In genomic region chr1:148210166-148210565, GRCh38 we compare ENCODE assay signal across 4 cellular contexts. TPM values are rescaled to one million over a fixed set of nuclear protein-coding genes. Genes with fewer than 3 reads are reported as not detected.
DNase-seq lines count a peak whose midpoint lies in the region; ATAC-seq and TF ChIP-seq lines count a peak whose summit lies in the region.
"Not testable (repeated sequence)": the region's sequence is repeated elsewhere in the genome, so short reads cannot be mapped to it uniquely, and the experiment has no call there.

No MANE protein-coding gene starts in this region.

- intact Hi-C loops in heart left ventricle (cut with DNase I); upper lobe of right lung (cut with DNase I): not testable (repeated sequence)

- CTCF ChIA-PET in WTC11 (lab: Charles Lee): not testable (repeated sequence)

- H3K4me2 ChIP-seq in GM23338: not testable (repeated sequence)

- not testable (repeated sequence) for H4K20me1 ChIP-seq in GM23338 (replicated peaks; ENCODE audit: insufficient read depth)

- not testable (repeated sequence) for H3K36me3 ChIP-seq in GM23338 (ENCODE audit: insufficient read depth); heart left ventricle; upper lobe of right lung

- not testable (repeated sequence) for DNase-seq in GM23338 (ENCODE audit: low spot score); WTC11 (ENCODE audit: low spot score); heart left ventricle; upper lobe of right lung

- H3K4me3 ChIP-seq in GM23338, heart left ventricle, upper lobe of right lung: not testable (repeated sequence)

- no CpG with 5 or more reads among the region's 4 CpGs for WGBS in heart left ventricle, 4 donors

- not testable (repeated sequence) for H3F3A ChIP-seq in GM23338 (replicated peaks; ENCODE audit: low read depth)

- H3K27ac Mint-ChIP-seq in GM23338, WTC11: not testable (repeated sequence)

- H3K9me3 Mint-ChIP-seq in GM23338, WTC11: not testable (repeated sequence)

- not testable (repeated sequence) for H3K79me2 ChIP-seq in GM23338 (replicated peaks; ENCODE audit: insufficient read depth)

- H3K27me3 ChIP-seq in GM23338 (ENCODE audit: insufficient read depth); heart left ventricle; upper lobe of right lung: not testable (repeated sequence)

- POLR2A ChIA-PET in WTC11 (lab: Charles Lee): not testable (repeated sequence)

- not testable (repeated sequence) for H3K9me3 ChIP-seq in heart left ventricle, upper lobe of right lung

- H3K27me3 Mint-ChIP-seq in GM23338 (ENCODE audit: insufficient read depth, low read depth, poor library complexity); WTC11 (ENCODE audit: low read depth): not testable (repeated sequence)

- not testable (repeated sequence) for H3K4me3 Mint-ChIP-seq in GM23338, WTC11

- TF ChIP-seq CTCF in GM23338 (conservative IDR thresholded peaks at IDR 0.05; ENCODE audit: low read depth in 2 of 2); WTC11 (IDR thresholded peaks at IDR 0.05); heart left ventricle (IDR thresholded peaks at IDR 0.05); upper lobe of right lung (IDR thresholded peaks at IDR 0.05): not testable (repeated sequence)

- ATAC-seq in GM23338: peak; percentile 50
- peak; percentile 38 for ATAC-seq in WTC11
- ATAC-seq in heart left ventricle: peak; percentile 16 to 59 (median 36)
- peak; percentile 74 for ATAC-seq in upper lobe of right lung

- not testable (repeated sequence) for H3K36me3 Mint-ChIP-seq in GM23338 (ENCODE audit: low read depth); WTC11

- not testable (repeated sequence) for H2AFZ ChIP-seq in GM23338

- H3K4me1 ChIP-seq in GM23338 (ENCODE audit: insufficient read depth); heart left ventricle; upper lobe of right lung: not testable (repeated sequence)

- TF ChIP-seq POLR2A in heart left ventricle (IDR thresholded peaks at IDR 0.05): not testable (repeated sequence)

- not testable (repeated sequence) for H3K9me2 ChIP-seq in GM23338 (ENCODE audit: insufficient read depth)

- not testable (repeated sequence) for H3K27ac ChIP-seq in GM23338 (ENCODE audit: low read depth); heart left ventricle; upper lobe of right lung

- H3K4me1 Mint-ChIP-seq in GM23338, WTC11: not testable (repeated sequence)

RNA-seq across cellular contexts. Expression of gene NBPF11, which starts 58.1 kb away (rescaled TPM):
- total RNA-seq in GM23338 (2014; rRNA removed; shearing (Covaris generic)): 5.6 and 8.5 TPM in 2 replicates
- polyA plus RNA-seq in GM23338 (2016; fragmentation: Nextera tagmentation; extraction: Ambion mirVana): 5.6 and 6.7 TPM in 2 replicates
- total RNA-seq in WTC11 (2021): 10.5 to 11.2 TPM (median 10.9 TPM) in 3 replicates
- 1 to 10 TPM; 1.9 to 5.8 (median 2.6) TPM for total RNA-seq in heart left ventricle
- 1 to 10 TPM; 2.3 to 3.2 TPM for polyA plus RNA-seq in heart left ventricle
- total RNA-seq in upper lobe of right lung: 14.9 TPM
